In the genomic region with DNA sequence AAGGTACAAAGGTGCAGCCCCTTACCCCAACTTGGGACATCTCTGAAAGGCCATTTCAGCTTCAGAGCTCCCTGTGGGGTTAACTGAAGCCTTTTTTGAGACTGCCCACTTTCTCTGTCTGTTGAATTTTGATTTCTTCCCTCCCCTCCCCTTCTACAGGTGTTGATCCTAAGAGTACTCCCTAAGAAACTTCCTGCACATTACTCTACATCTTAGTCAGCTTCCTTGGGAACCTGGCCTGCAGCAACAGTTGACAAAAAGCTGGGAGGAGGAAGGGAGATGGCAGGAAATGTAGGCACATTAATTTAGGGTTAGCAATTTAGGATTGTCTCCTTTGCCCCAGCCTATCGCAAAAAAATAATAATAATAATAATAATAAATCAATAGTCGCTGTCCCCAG, we compare ENCODE assay signal across 19 cellular contexts. TPM values are rescaled to one million over a fixed set of nuclear protein-coding genes. Genes with fewer than 3 reads are reported as not detected.
A peak's percentile ranks its signal among the peaks of the same experiment; 100 is the strongest.
DNase-seq lines count a peak whose midpoint lies in the region; ATAC-seq, FAIRE-seq and TF ChIP-seq lines count a peak whose summit lies in the region.
"Had no signal": no experiment of that assay in that cellular context is flagged by ENCODE, and none has a peak within 500 bp of the region (broad histone marks: within the 10 kb centered on the region; RNA-seq: fewer than 3 reads in every experiment).

No MANE protein-coding gene starts in this region.

- H4K20me1 ChIP-seq in keratinocyte (ENCODE audit: control insufficient read depth, extremely low read depth, insufficient read depth, low read length): no peaks in the 10 kb centered on the region

- H3K4me2 ChIP-seq in keratinocyte (ENCODE audit: control insufficient read depth, extremely low read depth, insufficient read depth, low read depth, low read length): peak overlapping the region; percentile 46

- no peak for FAIRE-seq in bronchial epithelial cell (lab: Jason Lieb, UNC)
- FAIRE-seq in keratinocyte (lab: Jason Lieb, UNC): peak; percentile 66

- CTCF ChIA-PET in CD8-positive, alpha-beta memory T cell (lab: Charles Lee): interaction anchor here (1.7 to 3.6 kb wide), 2 partner anchors 16 to 34 kb away, joined by 5 to 25 read pairs; partner anchors contain the start of gene EOLA1

- H3K36me3 Mint-ChIP-seq in CD4-positive, CD25-positive, alpha-beta regulatory T cell: peaks cover 4% of the 10 kb centered on the region
- H3K36me3 Mint-ChIP-seq in CD8-positive, alpha-beta memory T cell: peaks cover 0 to 21% (median 0%) of the 10 kb centered on the region in 3 donors

- H3K4me1 Mint-ChIP-seq in CD4-positive, CD25-positive, alpha-beta regulatory T cell: peaks cover 7 to 30% (median 12%) of the 10 kb centered on the region in 4 donors
- H3K4me1 Mint-ChIP-seq in CD8-positive, alpha-beta memory T cell: peaks cover 18 to 24% (median 24%) of the 10 kb centered on the region in 3 donors

- H3K27ac Mint-ChIP-seq in CD4-positive, CD25-positive, alpha-beta regulatory T cell: peak overlapping the region in 2 of 3 donors; percentile 94
- peak overlapping the region in 6 of 8 donors; percentile 75 to 100 (median 98) for H3K27ac Mint-ChIP-seq in CD8-positive, alpha-beta memory T cell
- H3K27ac Mint-ChIP-seq: HFFc6 had no signal

- H3K27me3 Mint-ChIP-seq in CD4-positive, CD25-positive, alpha-beta regulatory T cell: no peaks in the 10 kb centered on the region
- H3K27me3 Mint-ChIP-seq in CD8-positive, alpha-beta memory T cell: peaks cover 0 to 13% of the 10 kb centered on the region in 2 donors

- H3K9me3 Mint-ChIP-seq in CD4-positive, CD25-positive, alpha-beta regulatory T cell: peaks cover 0 to 1% (median 0%) of the 10 kb centered on the region in 7 donors
- H3K9me3 Mint-ChIP-seq in CD8-positive, alpha-beta memory T cell: peaks cover 0 to 2% (median 0%) of the 10 kb centered on the region in 5 donors
- H3K9me3 Mint-ChIP-seq: HFFc6 had no signal

- H3K9me3 ChIP-seq in CD4-positive, CD25-positive, alpha-beta regulatory T cell (ENCODE audit: control insufficient read depth in 2 of 2, low read length in 2 of 2): no peaks in the 10 kb centered on the region
- no peaks in the 10 kb centered on the region for H3K9me3 ChIP-seq in CD8-positive, alpha-beta memory T cell (ENCODE audit: low read length)
- no peaks in the 10 kb centered on the region for H3K9me3 ChIP-seq in keratinocyte (ENCODE audit: control insufficient read depth, low read depth, low read length)
- H3K9me3 ChIP-seq: BE2C, SJCRH30 had no signal

- ATAC-seq in CD4-positive, CD25-positive, alpha-beta regulatory T cell (ENCODE audit: low read depth in 2 of 2): no peak
- no peak for ATAC-seq in left cardiac atrium

- H3K79me2 ChIP-seq in keratinocyte (ENCODE audit: control insufficient read depth, insufficient read depth, low read length): peaks cover 9% of the 10 kb centered on the region

- POLR2A ChIA-PET in CD8-positive, alpha-beta memory T cell (lab: Charles Lee): interaction anchor here (2.6 kb wide), 1 partner anchor 16 kb away, joined by 12 read pairs; no protein-coding TSS in a partner anchor

- no peak overlapping the region for H2AFZ ChIP-seq in keratinocyte (ENCODE audit: control insufficient read depth, low read length)

- no peak overlapping the region for H3K4me3 ChIP-seq in CD4-positive, CD25-positive, alpha-beta regulatory T cell (ENCODE audit: low read depth, low read length)
- no peak overlapping the region for H3K4me3 ChIP-seq in CD8-positive, alpha-beta memory T cell (ENCODE audit: low read length)
- H3K4me3 ChIP-seq in bronchial epithelial cell (ENCODE audit: low read depth, low read length) (no peak overlapping the region), keratinocyte (ENCODE audit: control insufficient read depth in 2 of 3, extremely low read depth in 1 of 3, insufficient read depth in 2 of 3, low read depth in 1 of 3, low read length in 3 of 3) (no peak overlapping the region)
- H3K4me3 ChIP-seq: SJCRH30 had no signal

- H3K9me1 ChIP-seq in keratinocyte (ENCODE audit: control insufficient read depth, extremely low read depth, insufficient read depth, low read length): no peaks in the 10 kb centered on the region

- peaks cover 13% of the 10 kb centered on the region for H3K36me3 ChIP-seq in CD4-positive, CD25-positive, alpha-beta regulatory T cell (ENCODE audit: control insufficient read depth, insufficient read depth, low read length)
- H3K36me3 ChIP-seq in CD8-positive, alpha-beta memory T cell (ENCODE audit: insufficient read depth, low read length): peaks cover 8% of the 10 kb centered on the region
- H3K36me3 ChIP-seq in bronchial epithelial cell (ENCODE audit: control insufficient read depth, insufficient read depth, low read length): peaks cover 2% of the 10 kb centered on the region
- H3K36me3 ChIP-seq in keratinocyte (ENCODE audit: control insufficient read depth in 2 of 2, extremely low read depth in 1 of 2, insufficient read depth in 2 of 2, low read length in 2 of 2): peaks cover 5 to 7% of the 10 kb centered on the region in 2 experiments
- H3K36me3 ChIP-seq: SJCRH30 had no signal

- intact Hi-C loops in left cardiac atrium (cut with DNase I): no loop called here

- no peak for DNase-seq in CD4-positive, CD25-positive, alpha-beta regulatory T cell
- no peak for DNase-seq in CD8-positive, alpha-beta memory T cell
- DNase-seq in bronchial epithelial cell (ENCODE audit: low read depth): peak; percentile 59
- no peak for DNase-seq in keratinocyte (ENCODE audit: low read depth, low spot score)
- DNase-seq in activated naive CD4-positive, alpha-beta T cell treated with anti-CD3 and anti-CD28 coated beads, Interleukin-2, amount 50 U/mL, for 16 hours: no peak
- DNase-seq in HUDEP-2 (lab: John Stamatoyannopoulos, UW; ENCODE audit: unreplicated experiment in 76 of 76): no peak
- DNase-seq in activated CD8-positive, alpha-beta memory T cell treated with anti-CD3 and anti-CD28 coated beads, Interleukin-2, amount 50 U/mL, for 48 hours: no peak
- no peak for DNase-seq in left cardiac atrium
- DNase-seq: ACHN, BE2C, HFFc6, Karpas-422, NCI-H1417, NCI-H1930, NCI-H2171, NCI-H510A, SJCRH30 had no signal

- dilution Hi-C loops in keratinocyte (cut with MboI; ENCODE audit: extremely low pct_ligation_motif_present, low sequenced_read_pairs): no loop called here

- H3K4me3 Mint-ChIP-seq in CD4-positive, CD25-positive, alpha-beta regulatory T cell: no peak overlapping the region
- H3K4me3 Mint-ChIP-seq in CD8-positive, alpha-beta memory T cell: no peak overlapping the region
- H3K4me3 Mint-ChIP-seq: HFFc6 had no signal

- peak overlapping the region; percentile 94 for H3K27ac ChIP-seq in CD4-positive, CD25-positive, alpha-beta regulatory T cell (ENCODE audit: insufficient read depth, low read length, poor library complexity, severe bottlenecking)
- no peak overlapping the region for H3K27ac ChIP-seq in CD8-positive, alpha-beta memory T cell (ENCODE audit: low read depth, low read length)
- peak overlapping the region; percentile 36 for H3K27ac ChIP-seq in keratinocyte (ENCODE audit: control insufficient read depth, insufficient read depth, low read length)
- H3K27ac ChIP-seq: SJCRH30 had no signal

- peaks cover 24% of the 10 kb centered on the region for H3K4me1 ChIP-seq in CD4-positive, CD25-positive, alpha-beta regulatory T cell (ENCODE audit: control insufficient read depth, insufficient read depth, low read length, poor library complexity, severe bottlenecking)
- peaks cover 32% of the 10 kb centered on the region for H3K4me1 ChIP-seq in CD8-positive, alpha-beta memory T cell (ENCODE audit: insufficient read depth, low read length)
- H3K4me1 ChIP-seq in keratinocyte (ENCODE audit: control insufficient read depth, extremely low read depth, insufficient read depth, low read length): peaks cover 26% of the 10 kb centered on the region
- H3K4me1 ChIP-seq: BE2C had no signal

- H3K27me3 ChIP-seq in CD4-positive, CD25-positive, alpha-beta regulatory T cell (ENCODE audit: control insufficient read depth, insufficient read depth, low read length): no peaks in the 10 kb centered on the region
- no peaks in the 10 kb centered on the region for H3K27me3 ChIP-seq in CD8-positive, alpha-beta memory T cell (ENCODE audit: insufficient read depth, low read length, poor library complexity, severe bottlenecking)
- no peaks in the 10 kb centered on the region for H3K27me3 ChIP-seq in bronchial epithelial cell (ENCODE audit: control insufficient read depth, insufficient read depth, low read length)
- H3K27me3 ChIP-seq in keratinocyte (ENCODE audit: control insufficient read depth, extremely low read depth, insufficient read depth, low read length): no peaks in the 10 kb centered on the region
- H3K27me3 ChIP-seq: BE2C, SJCRH30 had no signal

- no peak for TF ChIP-seq CTCF in bronchial epithelial cell (IDR thresholded peaks at IDR 0.05; ENCODE audit: insufficient read depth, low read length, severe bottlenecking)
- no peak for TF ChIP-seq CTCF in keratinocyte (optimal IDR thresholded peaks at IDR 0.05 in 1 of 3, IDR thresholded peaks at IDR 0.05 in 1 of 3, conservative IDR thresholded peaks at IDR 0.05 in 1 of 3; ENCODE audit: extremely low read depth in 1 of 3, insufficient read depth in 2 of 3, low read length in 3 of 3)

- no peak overlapping the region for H3K9ac ChIP-seq in keratinocyte (ENCODE audit: control insufficient read depth, extremely low read depth, insufficient read depth, low read length)

RNA-seq across cellular contexts. Expression of gene IDS, which starts 1.2 kb away (rescaled TPM):
- total RNA-seq in CD4-positive, CD25-positive, alpha-beta regulatory T cell: 287 TPM
- polyA plus RNA-seq in CD4-positive, CD25-positive, alpha-beta regulatory T cell: 100 to 1,000 TPM; 116 to 147 (median 130) TPM
- 10 to 100 TPM; 84.6 to 86.0 TPM for total RNA-seq in CD8-positive, alpha-beta memory T cell
- 145 TPM for polyA plus RNA-seq in CD8-positive, alpha-beta memory T cell
- total RNA-seq in bronchial epithelial cell (12.4 and 21.5 TPM in 2 replicates), left cardiac atrium (10 to 100 TPM; 65.9 to 75.6 TPM)
- 51.3 to 85.6 TPM (median 59.7 TPM) in 3 replicates for polyA plus RNA-seq in keratinocyte
- polyA plus RNA-seq in keratinocyte (2011; ENCODE audit: low read depth): 30.3 TPM
- 70.3 and 85.9 TPM in 2 replicates for polyA plus RNA-seq in keratinocyte (2011; cell fraction: cytosol; rRNA removed)
- 57.6 and 59.2 TPM in 2 replicates for polyA plus RNA-seq in keratinocyte (2011; cell fraction: nucleus; rRNA removed)
- polyA plus RNA-seq in keratinocyte (2012; ENCODE audit: low replicate concordance): 51.8 and 63.3 TPM in 2 replicates
- polyA minus RNA-seq in keratinocyte: 74.0 to 153 TPM (median 93.4 TPM) in 3 replicates
- polyA minus RNA-seq in keratinocyte (2011; cell fraction: cytosol; rRNA and poly(A)+ RNA removed): 53.5 TPM
- 32.0 and 46.5 TPM in 2 replicates for polyA minus RNA-seq in keratinocyte (2011; cell fraction: nucleus; rRNA and poly(A)+ RNA removed)

RNA-seq across cellular contexts. Expression of gene EOLA1, which starts 34.5 kb away (rescaled TPM):
- total RNA-seq in CD4-positive, CD25-positive, alpha-beta regulatory T cell: 81.3 TPM
- 10 to 100 TPM; 25.6 to 37.7 (median 32.3) TPM for polyA plus RNA-seq in CD4-positive, CD25-positive, alpha-beta regulatory T cell
- total RNA-seq in CD8-positive, alpha-beta memory T cell: 10 to 100 TPM; 33.4 to 35.3 TPM
- 19.9 TPM for polyA plus RNA-seq in CD8-positive, alpha-beta memory T cell
- 19.5 and 20.1 TPM in 2 replicates for total RNA-seq in bronchial epithelial cell
- polyA plus RNA-seq in keratinocyte: 8.9 to 12.4 TPM (median 9.3 TPM) in 3 replicates
- polyA plus RNA-seq in keratinocyte (2011; ENCODE audit: low read depth): 9.7 TPM
- 9.8 and 10.2 TPM in 2 replicates for polyA plus RNA-seq in keratinocyte (2011; cell fraction: cytosol; rRNA removed)
- 23.0 and 26.5 TPM in 2 replicates for polyA plus RNA-seq in keratinocyte (2011; cell fraction: nucleus; rRNA removed)
- 9.3 and 10.4 TPM in 2 replicates for polyA plus RNA-seq in keratinocyte (2012; ENCODE audit: low replicate concordance)
- polyA minus RNA-seq in keratinocyte: 3.9 to 9.7 TPM (median 6.0 TPM) in 3 replicates
- 13.2 TPM for polyA minus RNA-seq in keratinocyte (2011; cell fraction: cytosol; rRNA and poly(A)+ RNA removed)
- 17.0 and 17.5 TPM in 2 replicates for polyA minus RNA-seq in keratinocyte (2011; cell fraction: nucleus; rRNA and poly(A)+ RNA removed)
- 10 to 100 TPM; 20.0 to 23.6 TPM for total RNA-seq in left cardiac atrium

RNA-seq across cellular contexts. Expression of gene HSFX3, which starts 43.4 kb away (rescaled TPM):
- not detected for total RNA-seq in CD4-positive, CD25-positive, alpha-beta regulatory T cell
- polyA plus RNA-seq in CD4-positive, CD25-positive, alpha-beta regulatory T cell: not detected
- total RNA-seq in CD8-positive, alpha-beta memory T cell: not detected
- polyA plus RNA-seq in CD8-positive, alpha-beta memory T cell: not detected
- total RNA-seq in bronchial epithelial cell (not detected in 2 replicates), left cardiac atrium (not detected)
- polyA plus RNA-seq in keratinocyte: not detected in 3 replicates
- not detected for polyA plus RNA-seq in keratinocyte (2011; ENCODE audit: low read depth)
- not detected in 2 replicates for polyA plus RNA-seq in keratinocyte (2011; cell fraction: cytosol; rRNA removed)
- not detected in 2 replicates for polyA plus RNA-seq in keratinocyte (2011; cell fraction: nucleus; rRNA removed)
- polyA plus RNA-seq in keratinocyte (2012; ENCODE audit: low replicate concordance): 0.18 TPM in 1 of 2 replicates, not detected in the other
- not detected in 3 replicates for polyA minus RNA-seq in keratinocyte
- not detected for polyA minus RNA-seq in keratinocyte (2011; cell fraction: cytosol; rRNA and poly(A)+ RNA removed)
- not detected in 2 replicates for polyA minus RNA-seq in keratinocyte (2011; cell fraction: nucleus; rRNA and poly(A)+ RNA removed)
- total RNA-seq: H4, HFFc6, RPMI7951, SJCRH30 had no signal
